In genomic region chr3:99638244-99638948, GRCh38 we compare ENCODE assay signal across 8 cellular contexts. TPM values are rescaled to one million over a fixed set of nuclear protein-coding genes. Genes with fewer than 3 reads are reported as not detected.
DNase-seq lines count a peak whose midpoint lies in the region; ATAC-seq and TF ChIP-seq lines count a peak whose summit lies in the region.

COL8A1 (plus strand) TSS chr3:99638594; CDS start chr3:99790683, 152,089 bp downstream.

- no peaks in the 10 kb centered on the region for H3K36me3 ChIP-seq in HUES64 (ENCODE audit: insufficient read depth, low read length)
- H3K36me3 ChIP-seq in liver (ENCODE audit: control insufficient read depth in 4 of 4, insufficient read depth in 3 of 4, low read depth in 1 of 4, low read length in 3 of 4) = no peaks in the 10 kb centered on the region
- H3K36me3 ChIP-seq in tibial nerve = no peaks in the 10 kb centered on the region

- peaks cover 62% of the 10 kb centered on the region for H3K27me3 ChIP-seq in HUES64 (ENCODE audit: insufficient read depth, low read length)
- H3K27me3 ChIP-seq in liver (ENCODE audit: control insufficient read depth in 4 of 4, insufficient read depth in 4 of 4, low read length in 3 of 4) = peaks cover 0 to 14% (median 7%) of the 10 kb centered on the region in 4 donors
- H3K27me3 ChIP-seq in tibial nerve = no peaks in the 10 kb centered on the region

- no peaks in the 10 kb centered on the region for H3K9me3 ChIP-seq in HUES64 (ENCODE audit: insufficient read depth, low read depth, low read length)
- no peaks in the 10 kb centered on the region for H3K9me3 ChIP-seq in liver (ENCODE audit: control insufficient read depth in 4 of 4, low read length in 3 of 4)
- H3K9me3 ChIP-seq in tibial nerve = no peaks in the 10 kb centered on the region

- TF ChIP-seq CTCF in coronary artery (IDR thresholded peaks at IDR 0.05) (no peak), liver (IDR thresholded peaks at IDR 0.05; ENCODE audit: low read depth, low read length, missing input control) (no peak), tibial nerve (IDR thresholded peaks at IDR 0.05) (no peak)

- H3K9ac ChIP-seq in HUES64 (ENCODE audit: low read depth, low read length) (peak within 1 kb of the TSS; percentile 62), liver (ENCODE audit: low read depth in 1 of 2, low read length in 2 of 2) (no peak within 1 kb of the TSS)

- WGBS in HUES64 = 1% methylated on average over 21 of the region's 24 CpGs
- WGBS in liver = 5% methylated on average over 24 of the region's 24 CpGs
- 4 to 5% methylated on average over 24 of the region's 24 CpGs for WGBS in tibial nerve, 2 donors

- TF ChIP-seq EP300 in tibial nerve (IDR thresholded peaks at IDR 0.05) = peak in 1 of 2 donors; percentile 77

- peak; percentile 20 to 67 for TF ChIP-seq POLR2A in tibial nerve (IDR thresholded peaks at IDR 0.05)

- H3K4me3 ChIP-seq in HUES64 (ENCODE audit: low read length) (peak within 1 kb of the TSS; percentile 70), coronary artery (peak within 1 kb of the TSS; percentile 88), liver (ENCODE audit: low read depth in 1 of 3, low read length in 3 of 3) (peak within 1 kb of the TSS; percentile 7 to 43 (median 31)), tibial nerve (peak within 1 kb of the TSS; percentile 34 to 68 (median 53))

- DNase-seq in AG08396 (ENCODE audit: low spot score) (peak; percentile 45), coronary artery (ENCODE audit: low spot score) (peak; percentile 94), tibial nerve (ENCODE audit: low spot score in 2 of 2) (peak; percentile 71 to 72), NCI-H1930 (lab: John Stamatoyannopoulos, UW) (no peak), middle frontal gyrus (ENCODE audit: extremely low spot score, low spot score) (no peak)

- no peak for TF ChIP-seq RAD21 in liver (IDR thresholded peaks at IDR 0.05)

- ATAC-seq in HG02852 (IDR thresholded peaks at IDR 0.05; ENCODE audit: unreplicated experiment) = no peak

- H3K27ac ChIP-seq in HUES64 (ENCODE audit: low read depth, low read length) (peak within 1 kb of the TSS; percentile 5; the same call in 1 of the 2 replicates), coronary artery (peak within 1 kb of the TSS; percentile 93 to 98), liver (ENCODE audit: low read depth in 1 of 2, low read length in 2 of 2) (no peak within 1 kb of the TSS), tibial nerve (peak within 1 kb of the TSS; percentile 76 to 96 (median 86))

- H3K4me1 ChIP-seq in HUES64 (ENCODE audit: insufficient read depth, low read length) = peaks cover 56% of the 10 kb centered on the region
- peaks cover 0 to 12% (median 9%) of the 10 kb centered on the region in 4 donors for H3K4me1 ChIP-seq in liver (ENCODE audit: control insufficient read depth in 4 of 4, insufficient read depth in 4 of 4, low read length in 3 of 4)
- peaks cover 0 to 12% (median 3%) of the 10 kb centered on the region in 4 donors for H3K4me1 ChIP-seq in tibial nerve

TF ChIP-seq in liver, 16 proteins besides CTCF, POLR2A, EP300 and RAD21:
- TF ChIP-seq RXRA (IDR thresholded peaks at IDR 0.05) = no peak
- no peak for TF ChIP-seq JUND (IDR thresholded peaks at IDR 0.05)
- no peak for TF ChIP-seq GABPA (IDR thresholded peaks at IDR 0.05 in 1 of 2, conservative IDR thresholded peaks at IDR 0.05 in 1 of 2)
- TF ChIP-seq SP1 (IDR thresholded peaks at IDR 0.05) = no peak
- no peak for TF ChIP-seq HNF4G (IDR thresholded peaks at IDR 0.05)
- no peak for TF ChIP-seq TAF1 (conservative IDR thresholded peaks at IDR 0.05)
- TF ChIP-seq REST (IDR thresholded peaks at IDR 0.05) = no peak
- no peak for TF ChIP-seq EGR1 (IDR thresholded peaks at IDR 0.05; ENCODE audit: low read depth in 2 of 2)
- no peak for TF ChIP-seq FOXA1 (IDR thresholded peaks at IDR 0.05)
- no peak for TF ChIP-seq ATF3 (IDR thresholded peaks at IDR 0.05)
- no peak for TF ChIP-seq NR2F2 (IDR thresholded peaks at IDR 0.05)
- no peak for TF ChIP-seq ZBTB33 (IDR thresholded peaks at IDR 0.05)
- no peak for TF ChIP-seq MAX (IDR thresholded peaks at IDR 0.05)
- TF ChIP-seq YY1 (IDR thresholded peaks at IDR 0.05) = no peak
- no peak for TF ChIP-seq HNF4A (conservative IDR thresholded peaks at IDR 0.05)
- TF ChIP-seq FOXA2 (IDR thresholded peaks at IDR 0.05) = no peak
TF ChIP-seq in liver: peak in this region for 0.

RNA-seq across cellular contexts. Expression of gene COL8A1, which starts in this region (rescaled TPM):
- 0.40 TPM for polyA plus RNA-seq in HUES64 (2013, experiment 1 of 2)
- polyA plus RNA-seq in HUES64 (2013, experiment 2 of 2) = 0.70 TPM
- total RNA-seq in liver (1 to 10 TPM in 1 of 2 donors, under 1 TPM in 1; 0.14 to 2.2 TPM), tibial nerve (100 to 1,000 TPM; 144 to 217 (median 177) TPM)
- polyA plus RNA-seq in liver = 1 to 10 TPM in 1 of 2 donors, under 1 TPM in 1; 0.88 to 1.1 TPM

Comparison
In these comparisons a context has a peak if more than half of its experiments do, and no peak if none do; other contexts are left out.
1. RNA of gene COL8A1 (total RNA-seq): 144 to 217 TPM in tibial nerve; 0.14 to 2.2 TPM in liver; every median in the first group is over 10 times any median in the second.
2. DNase-seq: peak in AG08396 (single experiment), coronary artery (single experiment) and tibial nerve (2 of 2); none in NCI-H1930 (0 of 2) and middle frontal gyrus (single experiment).
3. H3K27ac ChIP-seq: peak in HUES64 (single experiment), coronary artery (2 of 2) and tibial nerve (4 of 4); none in liver (0 of 2).
4. H3K4me3 ChIP-seq: peak in every context shown above with its lines; median percentile 88 in coronary artery; 70 in HUES64; 53 in tibial nerve; 31 in liver.